Comparison of ENCODE assay signal across 9 cellular contexts in genomic region chr18:43571078-43571689, GRCh38.
DNase-seq lines count a peak whose midpoint lies in the region; ATAC-seq, FAIRE-seq and TF ChIP-seq lines count a peak whose summit lies in the region.
"Had no signal": no experiment of that assay in that cellular context is flagged by ENCODE, and none has a peak within 500 bp of the region (broad histone marks: within the 10 kb centered on the region; RNA-seq: fewer than 3 reads in every experiment).

No MANE protein-coding gene starts in this region.

- H3K4me1 ChIP-seq in vagina, result no peaks in the 10 kb centered on the region

- FAIRE-seq in A204.1 (lab: Jason Lieb, UNC), result peak; percentile 95

- no peak for TF ChIP-seq POLR2A in vagina (IDR thresholded peaks at IDR 0.05)

- TF ChIP-seq CTCF in GM12865 (IDR thresholded peaks at IDR 0.05; ENCODE audit: insufficient read depth, low read depth, low read length, missing control alignments) (peak; percentile 61), brain microvascular endothelial cell (IDR thresholded peaks at IDR 0.05; ENCODE audit: low read depth, low read length, missing control alignments) (peak; percentile 57), vagina (IDR thresholded peaks at IDR 0.05) (peak in 2 of 3 experiments; percentile 61 to 65)

- no peaks in the 10 kb centered on the region for H3K36me3 ChIP-seq in brain microvascular endothelial cell (replicated peaks)
- no peaks in the 10 kb centered on the region for H3K36me3 ChIP-seq in vagina

- peaks cover 3% of the 10 kb centered on the region for H3K27me3 Mint-ChIP-seq in activated T-helper 1 cell treated with anti-CD3 and anti-CD28 coated beads, Interleukin-12 subunit alpha, Interleukin-12 subunit beta, Interleukin-2, Interleukin-4 antibody, amounts not matched to agents 30 ng/mL and 10 ng/mL and 1 ng/mL, durations not matched to agents 14 hours and 24 hours and 36 hours (ENCODE audit: insufficient read depth)
- H3K27me3 Mint-ChIP-seq: dendritic cell treated with granulocyte-macrophage colony-stimulating factor and Interleukin-4, amounts not matched to agents 40 ng/mL and 50 ng/mL, for 4 days had no signal

- H3K9me3 Mint-ChIP-seq in activated T-helper 1 cell treated with anti-CD3 and anti-CD28 coated beads, Interleukin-12 subunit alpha, Interleukin-12 subunit beta, Interleukin-2, Interleukin-4 antibody, amounts not matched to agents 30 ng/mL and 10 ng/mL and 1 ng/mL, durations not matched to agents 14 hours and 24 hours and 36 hours, result no peaks in the 10 kb centered on the region
- H3K9me3 Mint-ChIP-seq: dendritic cell treated with granulocyte-macrophage colony-stimulating factor and Interleukin-4, amounts not matched to agents 40 ng/mL and 50 ng/mL, for 4 days had no signal

- in situ Hi-C loops in brain microvascular endothelial cell (cut with HindIII; ENCODE audit: low pct_ligation_motif_present, low sequenced_read_pairs), result no loop called here

- peak; percentile 64 for ATAC-seq in HG02981 (IDR thresholded peaks at IDR 0.05; ENCODE audit: unreplicated experiment)

- H3K27me3 ChIP-seq in brain microvascular endothelial cell (replicated peaks), result no peaks in the 10 kb centered on the region
- H3K27me3 ChIP-seq in vagina, result no peaks in the 10 kb centered on the region

- H3K27ac Mint-ChIP-seq in activated T-helper 1 cell treated with anti-CD3 and anti-CD28 coated beads, Interleukin-12 subunit alpha, Interleukin-12 subunit beta, Interleukin-2, Interleukin-4 antibody, amounts not matched to agents 30 ng/mL and 10 ng/mL and 1 ng/mL, durations not matched to agents 14 hours and 24 hours and 36 hours, result no peak overlapping the region
- H3K27ac Mint-ChIP-seq: dendritic cell treated with granulocyte-macrophage colony-stimulating factor and Interleukin-4, amounts not matched to agents 40 ng/mL and 50 ng/mL, for 4 days had no signal

- no peak overlapping the region for H3K4me3 Mint-ChIP-seq in activated T-helper 1 cell treated with anti-CD3 and anti-CD28 coated beads, Interleukin-12 subunit alpha, Interleukin-12 subunit beta, Interleukin-2, Interleukin-4 antibody, amounts not matched to agents 30 ng/mL and 10 ng/mL and 1 ng/mL, durations not matched to agents 14 hours and 24 hours and 36 hours
- H3K4me3 Mint-ChIP-seq: dendritic cell treated with granulocyte-macrophage colony-stimulating factor and Interleukin-4, amounts not matched to agents 40 ng/mL and 50 ng/mL, for 4 days had no signal

- intact Hi-C loops in vagina (cut with DNase I), result no loop called here
- intact Hi-C loops in activated T-helper 1 cell treated with anti-CD3 and anti-CD28 coated beads, Interleukin-12 subunit alpha, Interleukin-12 subunit beta, Interleukin-2, Interleukin-4 antibody, amounts not matched to agents 30 ng/mL and 10 ng/mL and 1 ng/mL, durations not matched to agents 14 hours and 24 hours and 36 hours (cut with micrococcal nuclease), result loop anchor here (1.0 kb wide), 1 partner anchor 16 kb away; no protein-coding TSS in a partner anchor

- H3K9me3 ChIP-seq in vagina, result no peaks in the 10 kb centered on the region

- H3K27ac ChIP-seq in brain microvascular endothelial cell, result no peak overlapping the region
- no peak overlapping the region for H3K27ac ChIP-seq in vagina

- DNase-seq in GM12865 (ENCODE audit: low read depth) (peak; percentile 62), NCI-H2227 (lab: John Stamatoyannopoulos, UW; ENCODE audit: unreplicated experiment) (peak; percentile 82), brain microvascular endothelial cell (peak; percentile 65), kidney tubule cell (ENCODE audit: low spot score) (peak; percentile 58), vagina (ENCODE audit: extremely low spot score in 2 of 2) (no peak)
- no peak for DNase-seq in activated T-helper 1 cell treated with anti-CD3 and anti-CD28 coated beads, Interleukin-12 subunit alpha, Interleukin-12 subunit beta, Interleukin-2, Interleukin-4 antibody, amounts not matched to agents 30 ng/mL and 10 ng/mL and 1 ng/mL, durations not matched to agents 14 hours and 24 hours and 36 hours (ENCODE audit: low spot score)

- H3K4me3 ChIP-seq in GM12865 (ENCODE audit: low read depth, low read length) (no peak overlapping the region), brain microvascular endothelial cell (ENCODE audit: low read depth, low read length) (no peak overlapping the region), vagina (no peak overlapping the region)

- H3K36me3 Mint-ChIP-seq in activated T-helper 1 cell treated with anti-CD3 and anti-CD28 coated beads, Interleukin-12 subunit alpha, Interleukin-12 subunit beta, Interleukin-2, Interleukin-4 antibody, amounts not matched to agents 30 ng/mL and 10 ng/mL and 1 ng/mL, durations not matched to agents 14 hours and 24 hours and 36 hours (ENCODE audit: low read depth), result no peaks in the 10 kb centered on the region

- no peaks in the 10 kb centered on the region for H3K4me1 Mint-ChIP-seq in activated T-helper 1 cell treated with anti-CD3 and anti-CD28 coated beads, Interleukin-12 subunit alpha, Interleukin-12 subunit beta, Interleukin-2, Interleukin-4 antibody, amounts not matched to agents 30 ng/mL and 10 ng/mL and 1 ng/mL, durations not matched to agents 14 hours and 24 hours and 36 hours (ENCODE audit: low read depth)

Comparison
In these comparisons a context has a peak if more than half of its experiments do, and no peak if none do; other contexts are left out.
1. DNase-seq: peak in GM12865 (single experiment), NCI-H2227 (single experiment), brain microvascular endothelial cell (single experiment) and kidney tubule cell (single experiment); none in vagina (0 of 2) and activated T-helper 1 cell treated with anti-CD3 and anti-CD28 coated beads, Interleukin-12 subunit alpha, Interleukin-12 subunit beta, Interleukin-2, Interleukin-4 antibody, amounts not matched to agents 30 ng/mL and 10 ng/mL and 1 ng/mL, durations not matched to agents 14 hours and 24 hours and 36 hours (single experiment).
2. Peak in every context shown above with its lines, with median percentiles within 50 percentile points of each other: CTCF ChIP-seq.